ENCODE assay signal across 1 cellular context in the genomic region with DNA sequence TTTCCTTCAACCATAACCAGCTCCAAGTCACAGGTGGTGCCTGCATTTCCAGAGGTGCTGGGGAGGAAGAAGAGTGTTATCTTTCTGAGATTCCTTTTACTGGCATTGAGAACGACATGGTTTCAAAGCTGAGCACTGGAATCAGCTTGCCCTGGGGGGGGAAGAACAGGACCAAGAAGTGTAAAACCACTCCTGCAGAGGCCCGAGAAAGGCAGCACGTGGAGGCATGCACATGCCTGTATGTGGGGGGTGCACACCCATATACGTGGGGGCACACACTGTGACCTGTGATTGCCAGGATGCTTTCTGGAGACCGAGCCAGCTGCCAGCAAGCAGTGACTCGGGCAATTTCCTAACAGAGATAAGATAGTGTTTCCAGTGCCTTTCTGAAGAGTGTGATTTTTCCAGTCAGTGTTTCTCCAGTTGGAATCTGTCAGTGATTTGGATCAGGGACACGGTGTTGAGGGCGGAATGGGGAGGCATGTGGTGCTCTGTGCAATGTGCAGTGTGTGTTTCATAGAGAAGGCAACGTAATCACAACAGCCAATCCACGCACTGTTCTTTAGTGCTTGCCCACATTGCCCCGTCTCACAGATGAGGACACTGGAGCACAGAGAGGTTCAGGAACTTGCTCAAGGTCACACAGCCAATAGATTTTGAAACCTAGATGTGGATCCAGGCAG.
TF ChIP-seq lines count a peak whose summit lies in the region.

No MANE protein-coding gene starts in this region.

TF ChIP-seq in endothelial cell of umbilical vein, 7 proteins besides CTCF, POLR2A, EP300 and RAD21 (continued from another document):
- TF ChIP-seq POLR2AphosphoS5 (IDR thresholded peaks at IDR 0.05; ENCODE audit: insufficient read depth, low read depth, low read length) (no peak), MAX (IDR thresholded peaks at IDR 0.05; ENCODE audit: insufficient read depth, insufficient read length) (no peak)
